Comparison of ENCODE assay signal across 1 cellular context in genomic region chr11:27018902-27019544, GRCh38.
TF ChIP-seq lines count a peak whose summit lies in the region.

No MANE protein-coding gene starts in this region.

TF ChIP-seq in IMR-90, 13 proteins besides CTCF, POLR2A, EP300 and RAD21:
- TF ChIP-seq MAZ (IDR thresholded peaks at IDR 0.05; ENCODE audit: borderline replicate concordance, low read depth, low read length) (no peak), RFX5 (IDR thresholded peaks at IDR 0.05; ENCODE audit: low read depth, low read length) (no peak), FOS (IDR thresholded peaks at IDR 0.05; ENCODE audit: low read depth, low read length) (no peak), USF2 (IDR thresholded peaks at IDR 0.05; ENCODE audit: low read depth, low read length) (no peak), MXI1 (IDR thresholded peaks at IDR 0.05; ENCODE audit: borderline replicate concordance, low read depth, low read length) (no peak), RCOR1 (IDR thresholded peaks at IDR 0.05; ENCODE audit: insufficient replicate concordance, low read length) (no peak), CHD1 (IDR thresholded peaks at IDR 0.05; ENCODE audit: low read depth, low read length) (no peak), NFE2L2 (IDR thresholded peaks at IDR 0.05; ENCODE audit: low read depth, low read length) (no peak), CEBPB (IDR thresholded peaks at IDR 0.05; ENCODE audit: low read depth, low read length) (no peak), MAFK (IDR thresholded peaks at IDR 0.05; ENCODE audit: low read depth, low read length) (no peak), SMC3 (IDR thresholded peaks at IDR 0.05; ENCODE audit: low read depth, low read length) (no peak)
- TF ChIP-seq, protein P1, sequence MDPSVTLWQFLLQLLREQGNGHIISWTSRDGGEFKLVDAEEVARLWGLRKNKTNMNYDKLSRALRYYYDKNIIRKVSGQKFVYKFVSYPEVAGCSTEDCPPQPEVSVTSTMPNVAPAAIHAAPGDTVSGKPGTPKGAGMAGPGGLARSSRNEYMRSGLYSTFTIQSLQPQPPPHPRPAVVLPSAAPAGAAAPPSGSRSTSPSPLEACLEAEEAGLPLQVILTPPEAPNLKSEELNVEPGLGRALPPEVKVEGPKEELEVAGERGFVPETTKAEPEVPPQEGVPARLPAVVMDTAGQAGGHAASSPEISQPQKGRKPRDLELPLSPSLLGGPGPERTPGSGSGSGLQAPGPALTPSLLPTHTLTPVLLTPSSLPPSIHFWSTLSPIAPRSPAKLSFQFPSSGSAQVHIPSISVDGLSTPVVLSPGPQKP (IDR thresholded peaks at IDR 0.05; ENCODE audit: borderline replicate concordance, low read depth, low read length) = no peak
